ENCODE assay signal across 11 cellular contexts in the genomic region with DNA sequence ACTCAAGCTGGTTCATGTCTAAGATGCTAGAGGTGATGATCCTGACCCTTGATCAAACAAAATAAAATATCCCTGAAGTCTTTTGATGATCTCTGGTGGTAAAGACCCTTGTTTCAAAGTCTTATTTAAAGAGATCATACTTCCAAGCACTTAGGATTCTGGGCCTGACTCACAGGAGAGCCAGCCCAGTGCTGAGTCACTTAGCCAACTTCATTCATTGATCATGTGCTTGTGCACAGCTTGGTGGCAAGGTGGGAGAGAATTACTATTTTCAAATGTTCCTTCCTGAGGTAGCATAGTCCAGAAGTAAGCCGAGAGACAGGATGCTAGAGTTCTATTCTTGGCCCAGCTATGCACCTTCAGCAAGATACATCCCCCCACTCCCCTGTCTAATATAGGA. TPM values are rescaled to one million over a fixed set of nuclear protein-coding genes. Genes with fewer than 3 reads are reported as not detected.
DNase-seq lines count a peak whose midpoint lies in the region; ATAC-seq, FAIRE-seq and TF ChIP-seq lines count a peak whose summit lies in the region.
"Had no signal": no experiment of that assay in that cellular context is flagged by ENCODE, and none has a peak within 500 bp of the region (broad histone marks: within the 10 kb centered on the region; RNA-seq: fewer than 3 reads in every experiment).

No MANE protein-coding gene starts in this region.

- H3K27ac Mint-ChIP-seq in effector memory CD8-positive, alpha-beta T cell, result no peak overlapping the region

- H4K20me1 ChIP-seq in HepG2 (ENCODE audit: insufficient read depth, low read length), result no peaks in the 10 kb centered on the region

- no peak for TF ChIP-seq EP300 in HepG2 (IDR thresholded peaks at IDR 0.05; ENCODE audit: low read depth in 2 of 2, low read length in 2 of 2)
- no peak for TF ChIP-seq EP300 in HepG2 (CRISPR knock-in tag; IDR thresholded peaks at IDR 0.05; ENCODE audit: borderline replicate concordance)

- H3K27me3 ChIP-seq in right lobe of liver (no peaks in the 10 kb centered on the region), HepG2 (ENCODE audit: control insufficient read depth in 1 of 2, insufficient read depth in 2 of 2, low read length in 2 of 2) (no peaks in the 10 kb centered on the region), adipocyte (replicated peaks; ENCODE audit: control insufficient read depth, insufficient read depth, low read length) (no peaks in the 10 kb centered on the region)

- H3K4me3 Mint-ChIP-seq in effector memory CD8-positive, alpha-beta T cell, result no peak overlapping the region

- POLR2A ChIA-PET in HepG2 (lab: Yijun Ruan, JAX), result no interaction called here

- peaks cover 40 to 57% of the 10 kb centered on the region in 2 donors for H3K27me3 Mint-ChIP-seq in effector memory CD8-positive, alpha-beta T cell

- H3K79me2 ChIP-seq in HepG2 (ENCODE audit: insufficient read depth, low read length), result no peaks in the 10 kb centered on the region

- ATAC-seq in right lobe of liver (peak; percentile 42 to 95 (median 66)), HepG2 (no peak)
- no peak for ATAC-seq in effector memory CD8-positive, alpha-beta T cell (replicated peaks)

- H3K4me1 Mint-ChIP-seq in effector memory CD8-positive, alpha-beta T cell (ENCODE audit: low read depth in 2 of 2), result no peaks in the 10 kb centered on the region

- no peak overlapping the region for H3K9ac ChIP-seq in HepG2 (ENCODE audit: insufficient read depth, low read depth, low read length)
- no peak overlapping the region for H3K9ac ChIP-seq in adipocyte (ENCODE audit: low read length)

- DNase-seq in right lobe of liver, result no peak
- no peak for DNase-seq in HepG2 (ENCODE audit: low spot score)
- DNase-seq in adipocyte (ENCODE audit: low read depth), result peak; percentile 58
- DNase-seq in glomerular endothelial cell (ENCODE audit: extremely low read depth, low read depth, low spot score), result peak; percentile 16
- DNase-seq in urothelium cell line (ENCODE audit: low spot score), result peak; percentile 56
- no peak for DNase-seq in effector memory CD8-positive, alpha-beta T cell
- no peak for DNase-seq in SKM-1 treated with dmso at 0.1 percent for 144 hours (lab: John Stamatoyannopoulos, UW; ENCODE audit: unreplicated experiment)
- DNase-seq in NCI-H526 (lab: John Stamatoyannopoulos, UW), result no peak
- DNase-seq: activated CD4-positive, CD25-positive, alpha-beta regulatory T cell; activated effector memory CD4-positive, alpha-beta T cell treated with Interleukin-2 at 50 U/mL for 16 hours; MV-4-11 had no signal

- H3K9me3 Mint-ChIP-seq in effector memory CD8-positive, alpha-beta T cell, result no peaks in the 10 kb centered on the region

- H2AFZ ChIP-seq in HepG2 (ENCODE audit: low read length), result no peak overlapping the region

- WGBS in right lobe of liver (ENCODE audit: insufficient coverage, low coverage, low lambda C conversion rate, missing lambda C conversion rate), result 33% methylated on average over 1 of the region's 1 CpG
- 44% methylated on average over 1 of the region's 1 CpG for WGBS in HepG2 (ENCODE audit: low lambda C conversion rate)

- H3K36me3 Mint-ChIP-seq in effector memory CD8-positive, alpha-beta T cell (ENCODE audit: insufficient read depth), result no peaks in the 10 kb centered on the region

- no peak overlapping the region for H3K27ac ChIP-seq in right lobe of liver
- H3K27ac ChIP-seq in HepG2 (ENCODE audit: extremely low read length, insufficient read depth, low read length), result no peak overlapping the region

- TF ChIP-seq RAD21 in HepG2 (CRISPR knock-in tag; IDR thresholded peaks at IDR 0.05), result no peak

- H3K4me3 ChIP-seq in right lobe of liver (no peak overlapping the region), HepG2 (replicated peaks in 1 of 3; ENCODE audit: insufficient read depth in 1 of 3, low read depth in 2 of 3, low read length in 3 of 3) (no peak overlapping the region), adipocyte (ENCODE audit: low read length) (no peak overlapping the region)

- H3K36me3 ChIP-seq in right lobe of liver (no peaks in the 10 kb centered on the region), HepG2 (replicated peaks in 1 of 2; ENCODE audit: control insufficient read depth in 1 of 2, insufficient read depth in 2 of 2, low read length in 2 of 2) (no peaks in the 10 kb centered on the region), adipocyte (ENCODE audit: control insufficient read depth, insufficient read depth, low read length, severe bottlenecking) (no peaks in the 10 kb centered on the region)

- intact Hi-C loops in right lobe of liver (cut with DNase I) (no loop called here), HepG2 (cut with micrococcal nuclease; ENCODE audit: unreplicated experiment) (no loop called here)

- H3K4me1 ChIP-seq in right lobe of liver (peaks cover 0 to 26% (median 6%) of the 10 kb centered on the region in 4 donors), HepG2 (ENCODE audit: insufficient read depth, low read length) (no peaks in the 10 kb centered on the region), adipocyte (ENCODE audit: control insufficient read depth, insufficient read depth, low read length) (peaks cover 28% of the 10 kb centered on the region)

- H3K4me2 ChIP-seq in HepG2 (ENCODE audit: low read depth, low read length), result no peak overlapping the region

- H3K9me3 ChIP-seq in right lobe of liver (no peaks in the 10 kb centered on the region), HepG2 (ENCODE audit: low read length) (no peaks in the 10 kb centered on the region), adipocyte (ENCODE audit: control insufficient read depth, low read length) (no peaks in the 10 kb centered on the region)

- no peak for FAIRE-seq in HepG2 (lab: Jason Lieb, UNC)
- no peak for FAIRE-seq in urothelium cell line (lab: Jason Lieb, UNC)

- no TSS peak for BruUV-seq in HepG2 (replicated peaks; lab: Mats Ljungman, UMichigan)

- TF ChIP-seq CTCF in right lobe of liver (IDR thresholded peaks at IDR 0.05) (no peak), HepG2 (CRISPR knock-in tag; IDR thresholded peaks at IDR 0.05) (no peak)

- TF ChIP-seq POLR2A in right lobe of liver (IDR thresholded peaks at IDR 0.05), result no peak
- no peak for TF ChIP-seq POLR2A in HepG2 (IDR thresholded peaks at IDR 0.05; ENCODE audit: insufficient read depth in 1 of 2, low read depth in 2 of 2, low read length in 2 of 2)

- in situ Hi-C loops in HepG2 (cut with HindIII; ENCODE audit: extremely low pct_ligation_motif_present, low pct_unique_long_range_greater_than_20kb), result no loop called here

- CTCF ChIA-PET in HepG2 (lab: Yijun Ruan, JAX; ENCODE audit: low intra/inter-chr PET ratio, low total read pairs), result no interaction called here

TF ChIP-seq in HepG2, 621 proteins besides CTCF, POLR2A, EP300 and RAD21 (continues in another document):
- TF ChIP-seq, protein P1, sequence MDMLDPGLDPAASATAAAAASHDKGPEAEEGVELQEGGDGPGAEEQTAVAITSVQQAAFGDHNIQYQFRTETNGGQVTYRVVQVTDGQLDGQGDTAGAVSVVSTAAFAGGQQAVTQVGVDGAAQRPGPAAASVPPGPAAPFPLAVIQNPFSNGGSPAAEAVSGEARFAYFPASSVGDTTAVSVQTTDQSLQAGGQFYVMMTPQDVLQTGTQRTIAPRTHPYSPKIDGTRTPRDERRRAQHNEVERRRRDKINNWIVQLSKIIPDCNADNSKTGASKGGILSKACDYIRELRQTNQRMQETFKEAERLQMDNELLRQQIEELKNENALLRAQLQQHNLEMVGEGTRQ (IDR thresholded peaks at IDR 0.05; ENCODE audit: low read depth, low read length), result no peak
- TF ChIP-seq, protein P1 (CRISPR knock-in tag; IDR thresholded peaks at IDR 0.05; ENCODE audit: borderline replicate concordance), result no peak
- TF ChIP-seq KLF6 (CRISPR knock-in tag; IDR thresholded peaks at IDR 0.05), result no peak
- TF ChIP-seq ZNF432 (CRISPR knock-in tag; IDR thresholded peaks at IDR 0.05; ENCODE audit: borderline replicate concordance), result no peak
- TF ChIP-seq ZNF17 (CRISPR knock-in tag; IDR thresholded peaks at IDR 0.05), result no peak
- TF ChIP-seq ZNF878 (CRISPR knock-in tag; IDR thresholded peaks at IDR 0.05), result no peak
- TF ChIP-seq POGZ (CRISPR knock-in tag; IDR thresholded peaks at IDR 0.05), result no peak
- no peak for TF ChIP-seq SRSF4 (IDR thresholded peaks at IDR 0.05; ENCODE audit: low read depth, low read length, poor library complexity, severe bottlenecking)
- no peak for TF ChIP-seq TOE1 (CRISPR knock-in tag; IDR thresholded peaks at IDR 0.05)
- TF ChIP-seq ZNF207 (IDR thresholded peaks at IDR 0.05; ENCODE audit: borderline replicate concordance), result no peak

RNA-seq across cellular contexts. Expression of a gene that starts 40.6 kb away (rescaled TPM):
- total RNA-seq in right lobe of liver (1 to 10 TPM; 1.7 to 5.6 (median 3.7) TPM), HepG2 (2016; rRNA removed; fragmentation: Illumina TruSeq; extraction: Trizol) (0.46 and 1.4 TPM in 2 replicates), glomerular endothelial cell (2.0 and 7.1 TPM in 2 replicates)
- total RNA-seq in HepG2 (2016; cell fraction: cytosol; rRNA removed; fragmentation: Illumina TruSeq; extraction: Trizol; ENCODE audit: low read depth), result 0.81 and 0.88 TPM in 2 replicates
- 0.48 and 1.7 TPM in 2 replicates for total RNA-seq in HepG2 (2016; cell fraction: insoluble cytoplasmic fraction; rRNA removed; fragmentation: Illumina TruSeq; extraction: Trizol)
- total RNA-seq in HepG2 (2016; cell fraction: membrane; rRNA removed; fragmentation: Illumina TruSeq; extraction: Trizol), result 0.83 and 1.4 TPM in 2 replicates
- 4.1 and 4.6 TPM in 2 replicates for total RNA-seq in HepG2 (2016; cell fraction: nucleus; rRNA removed; fragmentation: Illumina TruSeq; extraction: Trizol)
- 0.57 and 0.84 TPM in 2 replicates for polyA plus RNA-seq in HepG2 (2011; rRNA removed)
- polyA plus RNA-seq in HepG2 (2011; cell fraction: cytosol; rRNA removed), result 0.28 and 0.51 TPM in 2 replicates
- 2.6 and 4.4 TPM in 2 replicates for polyA plus RNA-seq in HepG2 (2011; cell fraction: nucleus; rRNA removed)
- 0.48 and 0.51 TPM in 2 replicates for polyA plus RNA-seq in HepG2 (2012)
- polyA plus RNA-seq in HepG2 (2016; cell fraction: cytosol; fragmentation: Illumina TruSeq; extraction: Trizol; ENCODE audit: low read depth), result 0.03 TPM in 2 replicates
- polyA plus RNA-seq in HepG2 (2016; cell fraction: insoluble cytoplasmic fraction; fragmentation: Illumina TruSeq; extraction: Trizol; ENCODE audit: low read depth), result 0.28 and 0.32 TPM in 2 replicates
- 0.14 and 0.22 TPM in 2 replicates for polyA plus RNA-seq in HepG2 (2016; cell fraction: membrane; fragmentation: Illumina TruSeq; extraction: Trizol; ENCODE audit: low read depth)
- polyA plus RNA-seq in HepG2 (2016; cell fraction: nucleus; fragmentation: Illumina TruSeq; extraction: Trizol; ENCODE audit: insufficient read depth, low read depth), result 2.1 and 2.7 TPM in 2 replicates
- 0.05 and 2.2 TPM in 2 replicates for polyA minus RNA-seq in HepG2 (2011; rRNA and poly(A)+ RNA removed; ENCODE audit: low replicate concordance)
- polyA minus RNA-seq in HepG2 (2011; cell fraction: cytosol; rRNA and poly(A)+ RNA removed), result 0.70 and 1.3 TPM in 2 replicates
- polyA minus RNA-seq in HepG2 (2011; cell fraction: nucleus; rRNA and poly(A)+ RNA removed), result 7.6 and 9.6 TPM in 2 replicates

Comparison
In these comparisons a context has a peak if more than half of its experiments do, and no peak if none do; other contexts are left out.
1. ATAC-seq: peak in right lobe of liver (4 of 4); none in HepG2 (single experiment) and effector memory CD8-positive, alpha-beta T cell (single experiment).
2. DNase-seq: peak in adipocyte (single experiment), glomerular endothelial cell (single experiment) and urothelium cell line (single experiment); none in right lobe of liver (0 of 3), HepG2 (single experiment), effector memory CD8-positive, alpha-beta T cell (0 of 3), SKM-1 treated with dmso at 0.1 percent for 144 hours (single experiment) and NCI-H526 (0 of 2).